Comparison of ENCODE assay signal across 8 cellular contexts in the genomic region with DNA sequence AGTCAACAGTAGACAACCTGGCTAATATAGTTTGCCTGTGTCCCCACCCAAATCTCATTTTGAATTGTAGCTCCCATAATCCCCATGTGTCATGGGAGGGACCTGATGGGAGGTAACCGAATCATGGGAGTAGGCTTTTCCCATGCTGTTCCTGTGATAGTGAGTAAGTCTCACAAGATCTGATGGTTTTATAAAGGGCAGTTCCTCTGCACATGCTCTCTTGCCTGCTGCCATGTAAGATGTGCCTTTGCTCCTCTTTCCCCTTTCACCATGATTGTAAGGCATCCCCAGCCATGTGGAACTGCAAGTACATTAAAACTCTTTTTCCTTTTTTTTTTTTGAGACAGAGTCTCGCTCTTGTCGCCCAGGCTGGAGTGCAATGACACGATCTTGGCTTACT. TPM values are rescaled to one million over a fixed set of nuclear protein-coding genes. Genes with fewer than 3 reads are reported as not detected.
A peak's percentile ranks its signal among the peaks of the same experiment; 100 is the strongest.
DNase-seq lines count a peak whose midpoint lies in the region; ATAC-seq, FAIRE-seq and TF ChIP-seq lines count a peak whose summit lies in the region.
"Not testable (repeated sequence)": the region's sequence is repeated elsewhere in the genome, so short reads cannot be mapped to it uniquely, and the experiment has no call there.

No MANE protein-coding gene starts in this region.

- not testable (repeated sequence) for H3K9me3 ChIP-seq in HepG2 (ENCODE audit: low read length)

- H3K27me3 ChIP-seq in HepG2 (ENCODE audit: control insufficient read depth in 1 of 2, insufficient read depth in 2 of 2, low read length in 2 of 2), result not testable (repeated sequence)

- POLR2A ChIA-PET in activated CD4-positive, alpha-beta T cell treated with anti-CD3 and anti-CD28 coated beads for 36 hours (lab: Charles Lee); HepG2 (lab: Yijun Ruan, JAX): not testable (repeated sequence)

- not testable (repeated sequence) for H3K9ac ChIP-seq in HepG2 (ENCODE audit: insufficient read depth, low read depth, low read length)

- H3K27ac Mint-ChIP-seq in activated CD4-positive, alpha-beta T cell treated with anti-CD3 and anti-CD28 coated beads for 36 hours, result peak overlapping the region; percentile 80
- H3K27ac Mint-ChIP-seq in activated CD8-positive, alpha-beta memory T cell treated with anti-CD3 and anti-CD28 coated beads, Interleukin-2, amount 10 ng/mL, durations not matched to agents 7 days and 5 days, result peak overlapping the region; percentile 88
- peak overlapping the region; percentile 84 for H3K27ac Mint-ChIP-seq in activated T-helper 1 cell treated with anti-CD3 and anti-CD28 coated beads, Interleukin-12 subunit alpha, Interleukin-12 subunit beta, Interleukin-2, Interleukin-4 antibody, amounts not matched to agents 30 ng/mL and 10 ng/mL and 1 ng/mL, durations not matched to agents 14 hours and 24 hours and 36 hours
- peak overlapping the region; percentile 78 to 93 for H3K27ac Mint-ChIP-seq in activated naive CD4-positive, alpha-beta T cell treated with anti-CD3 and anti-CD28 coated beads, Interleukin-2, amount 50 U/mL, for 72 hours
- H3K27ac Mint-ChIP-seq in activated naive CD8-positive, alpha-beta T cell treated with anti-CD3 and anti-CD28 coated beads, Interleukin-2, amount 50 U/mL, for 24 hours, result peak overlapping the region; percentile 98
- H3K27ac Mint-ChIP-seq in stimulated activated effector memory CD8-positive, alpha-beta T cell treated with anti-CD3 and anti-CD28 coated beads, Interleukin-12 subunit alpha, Interleukin-12 subunit beta, amount 100 ng/mL, for 72 hours, result peak overlapping the region; percentile 95
- peak overlapping the region; percentile 99 for H3K27ac Mint-ChIP-seq in stimulated activated naive CD8-positive, alpha-beta T cell treated with anti-CD3 and anti-CD28 coated beads, Interleukin-15, Interleukin-2, amounts not matched to agents 100 ng/mL and 50 ng/mL, for 24 hours

- not testable (repeated sequence) for H3K4me1 ChIP-seq in HepG2 (ENCODE audit: insufficient read depth, low read length)

- not testable (repeated sequence) for H3K4me3 Mint-ChIP-seq in activated CD4-positive, alpha-beta T cell treated with anti-CD3 and anti-CD28 coated beads for 36 hours; activated CD8-positive, alpha-beta memory T cell treated with anti-CD3 and anti-CD28 coated beads, Interleukin-2, amount 10 ng/mL, durations not matched to agents 7 days and 5 days; activated T-helper 1 cell treated with anti-CD3 and anti-CD28 coated beads, Interleukin-12 subunit alpha, Interleukin-12 subunit beta, Interleukin-2, Interleukin-4 antibody, amounts not matched to agents 30 ng/mL and 10 ng/mL and 1 ng/mL, durations not matched to agents 14 hours and 24 hours and 36 hours
- peak overlapping the region; percentile 65 for H3K4me3 Mint-ChIP-seq in activated naive CD8-positive, alpha-beta T cell treated with anti-CD3 and anti-CD28 coated beads, Interleukin-2, amount 50 U/mL, for 24 hours
- peak overlapping the region; percentile 48 for H3K4me3 Mint-ChIP-seq in stimulated activated effector memory CD8-positive, alpha-beta T cell treated with anti-CD3 and anti-CD28 coated beads, Interleukin-12 subunit alpha, Interleukin-12 subunit beta, amount 100 ng/mL, for 72 hours
- peak overlapping the region; percentile 78 for H3K4me3 Mint-ChIP-seq in stimulated activated naive CD8-positive, alpha-beta T cell treated with anti-CD3 and anti-CD28 coated beads, Interleukin-15, Interleukin-2, amounts not matched to agents 100 ng/mL and 50 ng/mL, for 24 hours

- H3K9me3 Mint-ChIP-seq in activated CD4-positive, alpha-beta T cell treated with anti-CD3 and anti-CD28 coated beads for 36 hours (ENCODE audit: low read depth); activated CD8-positive, alpha-beta memory T cell treated with anti-CD3 and anti-CD28 coated beads, Interleukin-2, amount 10 ng/mL, durations not matched to agents 7 days and 5 days (ENCODE audit: low read depth); stimulated activated effector memory CD8-positive, alpha-beta T cell treated with anti-CD3 and anti-CD28 coated beads, Interleukin-12 subunit alpha, Interleukin-12 subunit beta, amount 100 ng/mL, for 72 hours; stimulated activated naive CD8-positive, alpha-beta T cell treated with anti-CD3 and anti-CD28 coated beads, Interleukin-15, Interleukin-2, amounts not matched to agents 100 ng/mL and 50 ng/mL, for 24 hours: not testable (repeated sequence)
- H3K9me3 Mint-ChIP-seq in activated T-helper 1 cell treated with anti-CD3 and anti-CD28 coated beads, Interleukin-12 subunit alpha, Interleukin-12 subunit beta, Interleukin-2, Interleukin-4 antibody, amounts not matched to agents 30 ng/mL and 10 ng/mL and 1 ng/mL, durations not matched to agents 14 hours and 24 hours and 36 hours, result peaks cover 17% of the 10 kb centered on the region
- H3K9me3 Mint-ChIP-seq in activated naive CD4-positive, alpha-beta T cell treated with anti-CD3 and anti-CD28 coated beads, Interleukin-2, amount 50 U/mL, for 72 hours, result peaks cover 0 to 15% of the 10 kb centered on the region in 2 donors
- peaks cover 16% of the 10 kb centered on the region for H3K9me3 Mint-ChIP-seq in activated naive CD8-positive, alpha-beta T cell treated with anti-CD3 and anti-CD28 coated beads, Interleukin-2, amount 50 U/mL, for 24 hours

- TF ChIP-seq POLR2A in HepG2 (IDR thresholded peaks at IDR 0.05; ENCODE audit: insufficient read depth in 1 of 2, low read depth in 2 of 2, low read length in 2 of 2), result not testable (repeated sequence)

- not testable (repeated sequence) for TF ChIP-seq CTCF in HepG2 (CRISPR knock-in tag; IDR thresholded peaks at IDR 0.05)

- not testable (repeated sequence) for H3K27ac ChIP-seq in HepG2 (ENCODE audit: extremely low read length, insufficient read depth, low read length)

- CTCF ChIA-PET in activated CD4-positive, alpha-beta T cell treated with anti-CD3 and anti-CD28 coated beads for 36 hours (lab: Charles Lee), result interaction anchor here (1.7 to 4.4 kb wide), 3 partner anchors 11 to 45 kb away, joined by 8 to 29 read pairs (median 10); a partner anchor contains a TSS
- CTCF ChIA-PET in activated CD8-positive, alpha-beta memory T cell treated with anti-CD3 and anti-CD28 coated beads, Interleukin-2, amount 10 ng/mL, durations not matched to agents 7 days and 5 days (lab: Charles Lee), result interaction anchor here (1.4 to 4.9 kb wide), 4 partner anchors 10 to 45 kb away, joined by 4 to 34 read pairs (median 6); a partner anchor contains a TSS
- CTCF ChIA-PET in HepG2 (lab: Yijun Ruan, JAX; ENCODE audit: low intra/inter-chr PET ratio, low total read pairs), result not testable (repeated sequence)

- H2AFZ ChIP-seq in HepG2 (ENCODE audit: low read length), result not testable (repeated sequence)

- H4K20me1 ChIP-seq in HepG2 (ENCODE audit: insufficient read depth, low read length), result not testable (repeated sequence)

- intact Hi-C loops in activated CD4-positive, alpha-beta T cell treated with anti-CD3 and anti-CD28 coated beads for 36 hours (cut with DNase I, micrococcal nuclease), result loop anchor here (1.0 to 2.0 kb wide), 4 partner anchors 12 to 41 kb away; a partner anchor contains a TSS
- intact Hi-C loops in activated T-helper 1 cell treated with anti-CD3 and anti-CD28 coated beads, Interleukin-12 subunit alpha, Interleukin-12 subunit beta, Interleukin-2, Interleukin-4 antibody, amounts not matched to agents 30 ng/mL and 10 ng/mL and 1 ng/mL, durations not matched to agents 14 hours and 24 hours and 36 hours (cut with micrococcal nuclease), result loop anchor here (1.0 kb wide), 3 partner anchors 12 to 36 kb away; a partner anchor contains a TSS
- intact Hi-C loops in HepG2 (cut with micrococcal nuclease; ENCODE audit: unreplicated experiment), result not testable (repeated sequence)

- H3K4me2 ChIP-seq in HepG2 (ENCODE audit: low read depth, low read length), result not testable (repeated sequence)

- not testable (repeated sequence) for ATAC-seq in activated CD4-positive, alpha-beta T cell treated with anti-CD3 and anti-CD28 coated beads for 36 hours; activated CD8-positive, alpha-beta memory T cell treated with anti-CD3 and anti-CD28 coated beads, Interleukin-2, amount 10 ng/mL, durations not matched to agents 7 days and 5 days; activated naive CD4-positive, alpha-beta T cell treated with anti-CD3 and anti-CD28 coated beads, Interleukin-2, amount 50 U/mL, for 72 hours; activated naive CD8-positive, alpha-beta T cell treated with anti-CD3 and anti-CD28 coated beads, Interleukin-2, amount 50 U/mL, for 24 hours; HepG2; stimulated activated effector memory CD8-positive, alpha-beta T cell treated with anti-CD3 and anti-CD28 coated beads, Interleukin-12 subunit alpha, Interleukin-12 subunit beta, amount 100 ng/mL, for 72 hours

- not testable (repeated sequence) for H3K36me3 ChIP-seq in HepG2 (replicated peaks in 1 of 2; ENCODE audit: control insufficient read depth in 1 of 2, insufficient read depth in 2 of 2, low read length in 2 of 2)

- DNase-seq in activated CD4-positive, alpha-beta T cell treated with anti-CD3 and anti-CD28 coated beads for 36 hours; activated CD8-positive, alpha-beta memory T cell treated with anti-CD3 and anti-CD28 coated beads, Interleukin-2, amount 10 ng/mL, durations not matched to agents 7 days and 5 days; activated T-helper 1 cell treated with anti-CD3 and anti-CD28 coated beads, Interleukin-12 subunit alpha, Interleukin-12 subunit beta, Interleukin-2, Interleukin-4 antibody, amounts not matched to agents 30 ng/mL and 10 ng/mL and 1 ng/mL, durations not matched to agents 14 hours and 24 hours and 36 hours (ENCODE audit: low spot score); activated naive CD4-positive, alpha-beta T cell treated with anti-CD3 and anti-CD28 coated beads, Interleukin-2, amount 50 U/mL, for 72 hours (ENCODE audit: low spot score in 2 of 2); activated naive CD8-positive, alpha-beta T cell treated with anti-CD3 and anti-CD28 coated beads, Interleukin-2, amount 50 U/mL, for 24 hours; HepG2 (ENCODE audit: low spot score); stimulated activated effector memory CD8-positive, alpha-beta T cell treated with anti-CD3 and anti-CD28 coated beads, Interleukin-12 subunit alpha, Interleukin-12 subunit beta, amount 100 ng/mL, for 72 hours (ENCODE audit: low spot score in 2 of 2): not testable (repeated sequence)

- not testable (repeated sequence) for TF ChIP-seq EP300 in HepG2 (IDR thresholded peaks at IDR 0.05; ENCODE audit: low read depth in 2 of 2, low read length in 2 of 2); HepG2 (CRISPR knock-in tag; IDR thresholded peaks at IDR 0.05; ENCODE audit: borderline replicate concordance)

- not testable (repeated sequence) for H3K4me3 ChIP-seq in HepG2 (replicated peaks in 1 of 3; ENCODE audit: insufficient read depth in 1 of 3, low read depth in 2 of 3, low read length in 3 of 3)

- H3K36me3 Mint-ChIP-seq in activated CD4-positive, alpha-beta T cell treated with anti-CD3 and anti-CD28 coated beads for 36 hours (ENCODE audit: low read depth), result peaks cover 26% of the 10 kb centered on the region
- H3K36me3 Mint-ChIP-seq in activated CD8-positive, alpha-beta memory T cell treated with anti-CD3 and anti-CD28 coated beads, Interleukin-2, amount 10 ng/mL, durations not matched to agents 7 days and 5 days, result peaks cover 53% of the 10 kb centered on the region
- peaks cover 26% of the 10 kb centered on the region for H3K36me3 Mint-ChIP-seq in activated T-helper 1 cell treated with anti-CD3 and anti-CD28 coated beads, Interleukin-12 subunit alpha, Interleukin-12 subunit beta, Interleukin-2, Interleukin-4 antibody, amounts not matched to agents 30 ng/mL and 10 ng/mL and 1 ng/mL, durations not matched to agents 14 hours and 24 hours and 36 hours (ENCODE audit: low read depth)
- H3K36me3 Mint-ChIP-seq in activated naive CD4-positive, alpha-beta T cell treated with anti-CD3 and anti-CD28 coated beads, Interleukin-2, amount 50 U/mL, for 72 hours, result peaks cover 0 to 49% of the 10 kb centered on the region in 2 donors
- H3K36me3 Mint-ChIP-seq in activated naive CD8-positive, alpha-beta T cell treated with anti-CD3 and anti-CD28 coated beads, Interleukin-2, amount 50 U/mL, for 24 hours (ENCODE audit: low read depth), result peaks cover 42% of the 10 kb centered on the region
- peaks cover 17% of the 10 kb centered on the region for H3K36me3 Mint-ChIP-seq in stimulated activated effector memory CD8-positive, alpha-beta T cell treated with anti-CD3 and anti-CD28 coated beads, Interleukin-12 subunit alpha, Interleukin-12 subunit beta, amount 100 ng/mL, for 72 hours
- H3K36me3 Mint-ChIP-seq in stimulated activated naive CD8-positive, alpha-beta T cell treated with anti-CD3 and anti-CD28 coated beads, Interleukin-15, Interleukin-2, amounts not matched to agents 100 ng/mL and 50 ng/mL, for 24 hours (ENCODE audit: low read depth), result peaks cover 48% of the 10 kb centered on the region

- H3K27me3 Mint-ChIP-seq in activated CD4-positive, alpha-beta T cell treated with anti-CD3 and anti-CD28 coated beads for 36 hours; activated CD8-positive, alpha-beta memory T cell treated with anti-CD3 and anti-CD28 coated beads, Interleukin-2, amount 10 ng/mL, durations not matched to agents 7 days and 5 days; activated T-helper 1 cell treated with anti-CD3 and anti-CD28 coated beads, Interleukin-12 subunit alpha, Interleukin-12 subunit beta, Interleukin-2, Interleukin-4 antibody, amounts not matched to agents 30 ng/mL and 10 ng/mL and 1 ng/mL, durations not matched to agents 14 hours and 24 hours and 36 hours (ENCODE audit: insufficient read depth); activated naive CD8-positive, alpha-beta T cell treated with anti-CD3 and anti-CD28 coated beads, Interleukin-2, amount 50 U/mL, for 24 hours; stimulated activated naive CD8-positive, alpha-beta T cell treated with anti-CD3 and anti-CD28 coated beads, Interleukin-15, Interleukin-2, amounts not matched to agents 100 ng/mL and 50 ng/mL, for 24 hours: not testable (repeated sequence)

- H3K4me1 Mint-ChIP-seq in activated CD4-positive, alpha-beta T cell treated with anti-CD3 and anti-CD28 coated beads for 36 hours, result peaks cover 55% of the 10 kb centered on the region
- peaks cover 62% of the 10 kb centered on the region for H3K4me1 Mint-ChIP-seq in activated CD8-positive, alpha-beta memory T cell treated with anti-CD3 and anti-CD28 coated beads, Interleukin-2, amount 10 ng/mL, durations not matched to agents 7 days and 5 days
- peaks cover 51% of the 10 kb centered on the region for H3K4me1 Mint-ChIP-seq in activated T-helper 1 cell treated with anti-CD3 and anti-CD28 coated beads, Interleukin-12 subunit alpha, Interleukin-12 subunit beta, Interleukin-2, Interleukin-4 antibody, amounts not matched to agents 30 ng/mL and 10 ng/mL and 1 ng/mL, durations not matched to agents 14 hours and 24 hours and 36 hours (ENCODE audit: low read depth)
- H3K4me1 Mint-ChIP-seq in activated naive CD8-positive, alpha-beta T cell treated with anti-CD3 and anti-CD28 coated beads, Interleukin-2, amount 50 U/mL, for 24 hours, result peaks cover 58% of the 10 kb centered on the region
- peaks cover 71% of the 10 kb centered on the region for H3K4me1 Mint-ChIP-seq in stimulated activated effector memory CD8-positive, alpha-beta T cell treated with anti-CD3 and anti-CD28 coated beads, Interleukin-12 subunit alpha, Interleukin-12 subunit beta, amount 100 ng/mL, for 72 hours
- H3K4me1 Mint-ChIP-seq in stimulated activated naive CD8-positive, alpha-beta T cell treated with anti-CD3 and anti-CD28 coated beads, Interleukin-15, Interleukin-2, amounts not matched to agents 100 ng/mL and 50 ng/mL, for 24 hours (ENCODE audit: low read depth), result peaks cover 69% of the 10 kb centered on the region

- not testable (repeated sequence) for FAIRE-seq in HepG2 (lab: Jason Lieb, UNC)

- TF ChIP-seq RAD21 in HepG2 (CRISPR knock-in tag; IDR thresholded peaks at IDR 0.05), result not testable (repeated sequence)

- not testable (repeated sequence) for BruUV-seq in HepG2 (replicated peaks; lab: Mats Ljungman, UMichigan)

- 94% methylated on average over 4 of the region's 4 CpGs for WGBS in HepG2 (ENCODE audit: low lambda C conversion rate)

- H3K79me2 ChIP-seq in HepG2 (ENCODE audit: insufficient read depth, low read length), result not testable (repeated sequence)

- in situ Hi-C loops in HepG2 (cut with HindIII; ENCODE audit: extremely low pct_ligation_motif_present, low pct_unique_long_range_greater_than_20kb), result not testable (repeated sequence)

RNA-seq across cellular contexts. Expression of a gene that starts 12.1 kb away (rescaled TPM):
- 10 to 100 TPM; 20.4 to 24.0 TPM for total RNA-seq in activated CD4-positive, alpha-beta T cell treated with anti-CD3 and anti-CD28 coated beads for 36 hours
- total RNA-seq in activated CD8-positive, alpha-beta memory T cell treated with anti-CD3 and anti-CD28 coated beads, Interleukin-2, amount 10 ng/mL, durations not matched to agents 7 days and 5 days, result 100 to 1,000 TPM; 111 to 156 TPM
- 53.2 and 55.0 TPM in 2 replicates for total RNA-seq in activated T-helper 1 cell treated with anti-CD3 and anti-CD28 coated beads, Interleukin-12 subunit alpha, Interleukin-12 subunit beta, Interleukin-2, Interleukin-4 antibody, amounts not matched to agents 30 ng/mL and 10 ng/mL and 1 ng/mL, durations not matched to agents 14 hours and 24 hours and 36 hours
- 10 to 100 TPM; 22.2 to 48.0 TPM for total RNA-seq in activated naive CD4-positive, alpha-beta T cell treated with anti-CD3 and anti-CD28 coated beads, Interleukin-2, amount 50 U/mL, for 72 hours
- total RNA-seq in HepG2 (2016; rRNA removed; fragmentation: Illumina TruSeq; extraction: Trizol), result 19.4 and 23.0 TPM in 2 replicates
- total RNA-seq in HepG2 (2016; cell fraction: cytosol; rRNA removed; fragmentation: Illumina TruSeq; extraction: Trizol; ENCODE audit: low read depth), result 12.6 and 12.8 TPM in 2 replicates
- 20.1 and 20.3 TPM in 2 replicates for total RNA-seq in HepG2 (2016; cell fraction: insoluble cytoplasmic fraction; rRNA removed; fragmentation: Illumina TruSeq; extraction: Trizol)
- 21.4 and 29.8 TPM in 2 replicates for total RNA-seq in HepG2 (2016; cell fraction: membrane; rRNA removed; fragmentation: Illumina TruSeq; extraction: Trizol)
- total RNA-seq in HepG2 (2016; cell fraction: nucleus; rRNA removed; fragmentation: Illumina TruSeq; extraction: Trizol), result 19.1 and 24.0 TPM in 2 replicates
- polyA plus RNA-seq in HepG2 (2011; rRNA removed), result 10.4 and 13.6 TPM in 2 replicates
- polyA plus RNA-seq in HepG2 (2011; cell fraction: cytosol; rRNA removed), result 7.1 and 11.0 TPM in 2 replicates
- polyA plus RNA-seq in HepG2 (2011; cell fraction: nucleus; rRNA removed), result 6.4 and 7.0 TPM in 2 replicates
- polyA plus RNA-seq in HepG2 (2012), result 12.2 and 13.2 TPM in 2 replicates
- 15.5 and 16.7 TPM in 2 replicates for polyA plus RNA-seq in HepG2 (2016; cell fraction: cytosol; fragmentation: Illumina TruSeq; extraction: Trizol; ENCODE audit: low read depth)
- 15.6 and 15.9 TPM in 2 replicates for polyA plus RNA-seq in HepG2 (2016; cell fraction: insoluble cytoplasmic fraction; fragmentation: Illumina TruSeq; extraction: Trizol; ENCODE audit: low read depth)
- 18.2 and 19.1 TPM in 2 replicates for polyA plus RNA-seq in HepG2 (2016; cell fraction: membrane; fragmentation: Illumina TruSeq; extraction: Trizol; ENCODE audit: low read depth)
- polyA plus RNA-seq in HepG2 (2016; cell fraction: nucleus; fragmentation: Illumina TruSeq; extraction: Trizol; ENCODE audit: insufficient read depth, low read depth), result 19.0 and 19.8 TPM in 2 replicates
- polyA minus RNA-seq in HepG2 (2011; rRNA and poly(A)+ RNA removed; ENCODE audit: low replicate concordance), result 16.1 and 37.9 TPM in 2 replicates
- polyA minus RNA-seq in HepG2 (2011; cell fraction: cytosol; rRNA and poly(A)+ RNA removed), result 9.1 and 14.1 TPM in 2 replicates
- 20.2 and 20.3 TPM in 2 replicates for polyA minus RNA-seq in HepG2 (2011; cell fraction: nucleus; rRNA and poly(A)+ RNA removed)

RNA-seq across cellular contexts. Expression of a gene that starts 58.7 kb away (rescaled TPM):
- 1 to 10 TPM; 2.3 to 2.4 TPM for total RNA-seq in activated CD4-positive, alpha-beta T cell treated with anti-CD3 and anti-CD28 coated beads for 36 hours
- total RNA-seq in activated CD8-positive, alpha-beta memory T cell treated with anti-CD3 and anti-CD28 coated beads, Interleukin-2, amount 10 ng/mL, durations not matched to agents 7 days and 5 days, result 1 to 10 TPM; 5.4 to 7.3 TPM
- total RNA-seq in activated T-helper 1 cell treated with anti-CD3 and anti-CD28 coated beads, Interleukin-12 subunit alpha, Interleukin-12 subunit beta, Interleukin-2, Interleukin-4 antibody, amounts not matched to agents 30 ng/mL and 10 ng/mL and 1 ng/mL, durations not matched to agents 14 hours and 24 hours and 36 hours, result 3.2 and 4.1 TPM in 2 replicates
- 1 to 10 TPM; 5.1 to 5.6 TPM for total RNA-seq in activated naive CD4-positive, alpha-beta T cell treated with anti-CD3 and anti-CD28 coated beads, Interleukin-2, amount 50 U/mL, for 72 hours
- total RNA-seq in HepG2 (2016; rRNA removed; fragmentation: Illumina TruSeq; extraction: Trizol), result 18.1 and 20.9 TPM in 2 replicates
- 11.5 and 14.6 TPM in 2 replicates for total RNA-seq in HepG2 (2016; cell fraction: cytosol; rRNA removed; fragmentation: Illumina TruSeq; extraction: Trizol; ENCODE audit: low read depth)
- total RNA-seq in HepG2 (2016; cell fraction: insoluble cytoplasmic fraction; rRNA removed; fragmentation: Illumina TruSeq; extraction: Trizol), result 15.8 and 19.6 TPM in 2 replicates
- 26.0 and 26.2 TPM in 2 replicates for total RNA-seq in HepG2 (2016; cell fraction: membrane; rRNA removed; fragmentation: Illumina TruSeq; extraction: Trizol)
- total RNA-seq in HepG2 (2016; cell fraction: nucleus; rRNA removed; fragmentation: Illumina TruSeq; extraction: Trizol), result 20.6 and 21.4 TPM in 2 replicates
- polyA plus RNA-seq in HepG2 (2011; rRNA removed), result 31.2 and 32.6 TPM in 2 replicates
- polyA plus RNA-seq in HepG2 (2011; cell fraction: cytosol; rRNA removed), result 23.6 and 32.3 TPM in 2 replicates
- polyA plus RNA-seq in HepG2 (2011; cell fraction: nucleus; rRNA removed), result 11.3 and 11.9 TPM in 2 replicates
- 20.1 and 41.9 TPM in 2 replicates for polyA plus RNA-seq in HepG2 (2012)
- polyA plus RNA-seq in HepG2 (2016; cell fraction: cytosol; fragmentation: Illumina TruSeq; extraction: Trizol; ENCODE audit: low read depth), result 18.7 and 22.4 TPM in 2 replicates
- 19.3 and 21.9 TPM in 2 replicates for polyA plus RNA-seq in HepG2 (2016; cell fraction: insoluble cytoplasmic fraction; fragmentation: Illumina TruSeq; extraction: Trizol; ENCODE audit: low read depth)
- 22.0 and 22.8 TPM in 2 replicates for polyA plus RNA-seq in HepG2 (2016; cell fraction: membrane; fragmentation: Illumina TruSeq; extraction: Trizol; ENCODE audit: low read depth)
- 32.2 and 34.3 TPM in 2 replicates for polyA plus RNA-seq in HepG2 (2016; cell fraction: nucleus; fragmentation: Illumina TruSeq; extraction: Trizol; ENCODE audit: insufficient read depth, low read depth)
- 30.9 and 36.6 TPM in 2 replicates for polyA minus RNA-seq in HepG2 (2011; rRNA and poly(A)+ RNA removed; ENCODE audit: low replicate concordance)
- 22.9 and 27.9 TPM in 2 replicates for polyA minus RNA-seq in HepG2 (2011; cell fraction: cytosol; rRNA and poly(A)+ RNA removed)
- polyA minus RNA-seq in HepG2 (2011; cell fraction: nucleus; rRNA and poly(A)+ RNA removed), result 34.3 and 35.8 TPM in 2 replicates
